8 cellular contexts compared by ENCODE assay signal in genomic region chr4:48578132-48578964, GRCh38.
A peak's percentile ranks its signal among the peaks of the same experiment; 100 is the strongest.
DNase-seq lines count a peak whose midpoint lies in the region; TF ChIP-seq lines count a peak whose summit lies in the region.

No MANE protein-coding gene starts in this region.

- H3K4me3 ChIP-seq in HFF-Myc (replicated peaks; ENCODE audit: low read depth, low read length) (no peak overlapping the region), brain microvascular endothelial cell (ENCODE audit: low read depth, low read length) (no peak overlapping the region)

- H3K36me3 ChIP-seq in brain microvascular endothelial cell (replicated peaks) = no peaks in the 10 kb centered on the region

- peak; percentile 6 for DNase-seq in activated CD4-positive, CD25-positive, alpha-beta regulatory T cell treated with anti-CD3 and anti-CD28 coated beads, Interleukin-2, amount 50 U/mL, for 16 hours (ENCODE audit: low read depth, low spot score)
- no peak for DNase-seq in activated CD4-positive, CD25-positive, alpha-beta regulatory T cell treated with anti-CD3 and anti-CD28 coated beads, Interleukin-2, amount 50 U/mL, for 72 hours
- DNase-seq in HFF-Myc (ENCODE audit: extremely low read depth, low read depth) (peak; percentile 59), NCI-H1092 (lab: John Stamatoyannopoulos, UW) (peak; percentile 32), SW480 (ENCODE audit: low spot score) (peak; percentile 51), brain microvascular endothelial cell (peak; percentile 60), inferior parietal cortex (ENCODE audit: extremely low spot score) (peak; percentile 92)
- DNase-seq in stimulated activated CD4-positive, alpha-beta T cell treated with anti-CD3 and anti-CD28 coated beads, Interleukin-15, amount 100 ng/mL, for 24 hours = peak; percentile 52

- in situ Hi-C loops in brain microvascular endothelial cell (cut with HindIII; ENCODE audit: low pct_ligation_motif_present, low sequenced_read_pairs) = no loop called here

- no peak overlapping the region for H3K27ac ChIP-seq in brain microvascular endothelial cell

- H3K27me3 ChIP-seq in brain microvascular endothelial cell (replicated peaks) = no peaks in the 10 kb centered on the region

- TF ChIP-seq CTCF in HFF-Myc (IDR thresholded peaks at IDR 0.05; ENCODE audit: low read depth, low read length, missing control alignments) (peak; percentile 77), brain microvascular endothelial cell (IDR thresholded peaks at IDR 0.05; ENCODE audit: low read depth, low read length, missing control alignments) (peak; percentile 85)
